ENCODE assay signal across 16 cellular contexts in genomic region chr6:167764215-167764614, GRCh38.
DNase-seq lines count a peak whose midpoint lies in the region; TF ChIP-seq lines count a peak whose summit lies in the region.
"Had no signal": no experiment of that assay in that cellular context is flagged by ENCODE, and none has a peak within 500 bp of the region (broad histone marks: within the 10 kb centered on the region; RNA-seq: fewer than 3 reads in every experiment).

No MANE protein-coding gene starts in this region.

- TF ChIP-seq CTCF in liver (IDR thresholded peaks at IDR 0.05; ENCODE audit: low read depth, low read length, missing input control): no peak
- TF ChIP-seq CTCF in spleen (IDR thresholded peaks at IDR 0.05 in 8 of 11, conservative IDR thresholded peaks at IDR 0.05 in 3 of 11): no peak
- TF ChIP-seq CTCF in dorsolateral prefrontal cortex (IDR thresholded peaks at IDR 0.05 in 54 of 56, conservative IDR thresholded peaks at IDR 0.05 in 2 of 56; ENCODE audit: low read depth in 1 of 56, partially characterized antibody in 56 of 56): no peak

- no peaks in the 10 kb centered on the region for H3K9me3 ChIP-seq in liver (ENCODE audit: control insufficient read depth in 4 of 4, low read length in 3 of 4)
- H3K9me3 ChIP-seq in neuronal stem cell (replicated peaks in 1 of 2; ENCODE audit: control insufficient read depth in 2 of 2, insufficient read depth in 1 of 2, low read depth in 1 of 2, low read length in 2 of 2): no peaks in the 10 kb centered on the region
- H3K9me3 ChIP-seq in spleen: no peaks in the 10 kb centered on the region
- H3K9me3 ChIP-seq: BE2C, Caco-2 had no signal

- DNase-seq in islet precursor cell (peak; percentile 30), neuronal stem cell (ENCODE audit: low spot score) (no peak), spleen (peak; percentile 48), NCI-H187 treated with DMSO at 0.1 percent for 48 hours (lab: John Stamatoyannopoulos, UW) (no peak), dorsolateral prefrontal cortex (no peak)
- no peak for DNase-seq in activated CD8-positive, alpha-beta memory T cell treated with anti-CD3 and anti-CD28 coated beads, Interleukin-2, amount 50 U/mL, for 4 hours
- DNase-seq: ACHN; BE2C; C1 segment of cervical spinal cord; Caco-2; CD4-positive, CD25-positive, alpha-beta regulatory T cell; GM23248; HCEC 1CT; IMR-90 had no signal

- H3K27ac ChIP-seq in liver (ENCODE audit: low read depth in 1 of 2, low read length in 2 of 2) (peak overlapping the region; percentile 85 to 92), neuronal stem cell (replicated peaks; ENCODE audit: low read length) (no peak overlapping the region), spleen (no peak overlapping the region), dorsolateral prefrontal cortex (no peak overlapping the region)
- H3K27ac ChIP-seq: GM23248, HL-60 had no signal

- H3K18ac ChIP-seq in neuronal stem cell (ENCODE audit: low read length): peak overlapping the region; percentile 15

- H3K23ac ChIP-seq in neuronal stem cell (ENCODE audit: low read depth, low read length, poor library complexity): no peak overlapping the region

- H2BK12ac ChIP-seq in neuronal stem cell (ENCODE audit: low read length): no peak overlapping the region

- H3K4me1 ChIP-seq in liver (ENCODE audit: control insufficient read depth in 4 of 4, insufficient read depth in 4 of 4, low read length in 3 of 4): peaks cover 18 to 49% (median 36%) of the 10 kb centered on the region in 4 donors
- H3K4me1 ChIP-seq in neuronal stem cell (ENCODE audit: control insufficient read depth in 2 of 2, insufficient read depth in 1 of 2, low read depth in 1 of 2, low read length in 2 of 2): peaks cover 6 to 9% of the 10 kb centered on the region in 2 donors
- peaks cover 0 to 19% (median 4%) of the 10 kb centered on the region in 6 donors for H3K4me1 ChIP-seq in spleen
- H3K4me1 ChIP-seq: BE2C had no signal

- TF ChIP-seq POLR2A in spleen (IDR thresholded peaks at IDR 0.05): no peak

- no peaks in the 10 kb centered on the region for H3K79me1 ChIP-seq in neuronal stem cell (ENCODE audit: low read depth, low read length)

- H2AFZ ChIP-seq in neuronal stem cell (ENCODE audit: low read length): no peak overlapping the region
- H2AFZ ChIP-seq: GM23248 had no signal

- no peak overlapping the region for H4K91ac ChIP-seq in neuronal stem cell (ENCODE audit: low read depth, low read length, poor library complexity)

- no peak overlapping the region for H3K14ac ChIP-seq in neuronal stem cell (ENCODE audit: low read length)

- TF ChIP-seq RAD21 in liver (IDR thresholded peaks at IDR 0.05): no peak

- no peak overlapping the region for H3K4me2 ChIP-seq in neuronal stem cell (ENCODE audit: insufficient read depth, low read length, poor library complexity, severe bottlenecking)

- peak overlapping the region; percentile 45 for H3K4ac ChIP-seq in neuronal stem cell (ENCODE audit: low read length)

- H3K9ac ChIP-seq in liver (ENCODE audit: low read depth in 1 of 2, low read length in 2 of 2): peak overlapping the region in 1 of 2 donors; percentile 10
- H3K9ac ChIP-seq in neuronal stem cell (ENCODE audit: low read depth, low read length, poor library complexity): no peak overlapping the region
- H3K9ac ChIP-seq: GM23248 had no signal

- no peak overlapping the region for H2BK120ac ChIP-seq in neuronal stem cell (ENCODE audit: low read depth, low read length)

- WGBS in liver: 94% methylated on average over 9 of the region's 9 CpGs
- WGBS in neuronal stem cell (ENCODE audit: extremely low coverage in 2 of 2, insufficient read length in 2 of 2, insufficient replicate concordance in 1 of 2), 2 donors: no CpG with 5 or more reads among the region's 9 CpGs
- WGBS in spleen, 5 donors: 89 to 96% (median 91%) methylated on average over 9 of the region's 9 CpGs

- no peak overlapping the region for H2BK15ac ChIP-seq in neuronal stem cell (ENCODE audit: low read length)

- H3K36me3 ChIP-seq in liver (ENCODE audit: control insufficient read depth in 4 of 4, insufficient read depth in 3 of 4, low read depth in 1 of 4, low read length in 3 of 4) (no peaks in the 10 kb centered on the region), neuronal stem cell (replicated peaks in 1 of 2; ENCODE audit: control insufficient read depth in 2 of 2, insufficient read depth in 2 of 2, low read length in 2 of 2) (no peaks in the 10 kb centered on the region), spleen (no peaks in the 10 kb centered on the region)
- H3K36me3 ChIP-seq: BE2C had no signal

- H3K4me3 ChIP-seq in liver (ENCODE audit: low read depth in 1 of 3, low read length in 3 of 3) (no peak overlapping the region), neuronal stem cell (ENCODE audit: low read length in 2 of 2) (no peak overlapping the region), spleen (no peak overlapping the region), dorsolateral prefrontal cortex (no peak overlapping the region)
- H3K4me3 ChIP-seq: GM23248 had no signal

- no peak overlapping the region for H2AK5ac ChIP-seq in neuronal stem cell (ENCODE audit: low read depth, low read length)

- H4K8ac ChIP-seq in neuronal stem cell (ENCODE audit: low read depth, low read length): no peak overlapping the region

- intact Hi-C loops in spleen (cut with DNase I; ENCODE audit: low total_unique reads) (no loop called here), dorsolateral prefrontal cortex (cut with DNase I) (no loop called here)

- no peak overlapping the region for H2BK5ac ChIP-seq in neuronal stem cell (ENCODE audit: low read length)

- H3K27me3 ChIP-seq in liver (ENCODE audit: control insufficient read depth in 4 of 4, insufficient read depth in 4 of 4, low read length in 3 of 4) (no peaks in the 10 kb centered on the region), neuronal stem cell (ENCODE audit: control insufficient read depth in 3 of 3, insufficient read depth in 3 of 3, low read depth in 1 of 3, low read length in 3 of 3) (peaks cover 0 to 6% (median 0%) of the 10 kb centered on the region in 3 experiments), spleen (replicated peaks in 1 of 7) (no peaks in the 10 kb centered on the region), dorsolateral prefrontal cortex (no peaks in the 10 kb centered on the region)
- H3K27me3 ChIP-seq: BE2C had no signal

TF ChIP-seq in liver, 16 proteins besides CTCF, POLR2A, EP300 and RAD21:
- TF ChIP-seq HNF4G (IDR thresholded peaks at IDR 0.05): no peak
- TF ChIP-seq SP1 (IDR thresholded peaks at IDR 0.05): no peak
- no peak for TF ChIP-seq REST (IDR thresholded peaks at IDR 0.05)
- TF ChIP-seq NR2F2 (IDR thresholded peaks at IDR 0.05): no peak
- no peak for TF ChIP-seq FOXA1 (IDR thresholded peaks at IDR 0.05)
- TF ChIP-seq EGR1 (IDR thresholded peaks at IDR 0.05; ENCODE audit: low read depth in 2 of 2): no peak

Comparison
In these comparisons a context has a peak if more than half of its experiments do, and no peak if none do; other contexts are left out.
1. DNase-seq: peak in islet precursor cell (single experiment) and spleen (single experiment); none in neuronal stem cell (single experiment), NCI-H187 treated with DMSO at 0.1 percent for 48 hours (single experiment), dorsolateral prefrontal cortex (0 of 10) and activated CD8-positive, alpha-beta memory T cell treated with anti-CD3 and anti-CD28 coated beads, Interleukin-2, amount 50 U/mL, for 4 hours (single experiment).
2. H3K27ac ChIP-seq: peak in liver (2 of 2); none in neuronal stem cell (single experiment), spleen (0 of 8) and dorsolateral prefrontal cortex (0 of 59).